Comparison of ENCODE assay signal across 8 cellular contexts in the genomic region with DNA sequence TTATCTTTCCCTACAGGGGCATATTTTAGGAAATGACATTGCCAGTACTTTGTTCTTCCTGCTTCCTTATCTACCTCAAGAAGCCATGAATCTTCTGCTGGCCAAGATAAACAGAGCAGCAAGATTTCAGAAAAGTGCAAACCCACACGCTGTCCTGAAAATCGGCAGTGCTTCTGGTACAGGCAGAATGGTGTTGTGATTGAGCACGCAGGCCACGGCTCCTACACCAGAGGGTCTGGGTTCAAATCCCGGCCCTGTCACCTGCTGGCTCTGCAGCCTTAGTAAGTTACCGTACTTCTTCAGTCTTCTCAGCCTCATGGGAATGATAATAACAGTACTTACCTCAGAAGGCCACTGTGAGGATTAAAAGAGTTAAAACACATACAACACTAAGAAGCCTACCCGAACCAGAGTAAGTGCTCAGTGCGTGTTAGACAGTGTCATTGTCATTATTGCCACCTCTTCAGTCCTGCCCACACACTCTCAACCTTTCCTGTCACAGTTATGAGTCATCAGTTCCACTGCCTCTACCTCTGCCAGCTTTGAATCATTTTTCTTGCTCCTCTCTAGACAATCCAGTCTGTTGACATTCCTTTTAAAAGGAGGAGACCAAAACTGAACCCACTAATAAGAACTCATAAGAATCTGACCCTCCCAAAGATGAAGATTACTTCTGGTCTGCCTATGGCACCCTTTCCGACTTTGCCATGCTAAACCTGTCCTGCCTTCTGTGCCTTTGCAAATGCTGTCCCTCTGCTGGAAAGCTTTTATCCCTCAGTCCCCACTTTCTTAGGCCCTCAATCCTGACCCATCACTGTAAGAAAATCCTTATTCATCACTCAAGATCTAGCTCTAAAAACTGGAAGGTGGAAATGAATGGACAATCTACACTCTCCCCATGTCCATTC. TPM values are rescaled to one million over a fixed set of nuclear protein-coding genes. Genes with fewer than 3 reads are reported as not detected.
DNase-seq lines count a peak whose midpoint lies in the region; ATAC-seq lines count a peak whose summit lies in the region.

No MANE protein-coding gene starts in this region.

- DNase-seq in GDM1 (lab: John Stamatoyannopoulos, UW) (peak; percentile 91), H4 (ENCODE audit: low spot score) (peak; percentile 60), NCI-H2029 (lab: John Stamatoyannopoulos, UW) (peak; percentile 67), activated T-cell treated with anti-CD3 and anti-CD28 coated beads for 4 hours (peak; percentile 65), left ventricle myocardium superior (no peak)
- DNase-seq in stimulated activated CD8-positive, alpha-beta memory T cell treated with anti-CD3 and anti-CD28 coated beads, Interleukin-12 subunit alpha, Interleukin-12 subunit beta, amount 100 ng/mL, for 4 hours (ENCODE audit: low read depth): peak; percentile 39

- ATAC-seq in left ventricle myocardium superior: peak; percentile 87
- no peak for ATAC-seq in GM19328 (IDR thresholded peaks at IDR 0.05; ENCODE audit: unreplicated experiment)
- ATAC-seq in GM21423 (IDR thresholded peaks at IDR 0.05; ENCODE audit: unreplicated experiment): no peak

- intact Hi-C loops in left ventricle myocardium superior (cut with micrococcal nuclease): no loop called here

RNA-seq across cellular contexts. Expression of a gene that starts 10.7 kb away (rescaled TPM):
- total RNA-seq in H4 (2014; rRNA removed; shearing (Covaris generic)): 9.8 and 10.4 TPM in 2 replicates
- total RNA-seq in left ventricle myocardium superior: 2.6 TPM

RNA-seq across cellular contexts. Expression of a gene that starts 16.6 kb away (rescaled TPM):
- not detected in 2 replicates for total RNA-seq in H4 (2014; rRNA removed; shearing (Covaris generic))
- 4.5 TPM for total RNA-seq in left ventricle myocardium superior

RNA-seq across cellular contexts. Expression of a gene that starts 22.7 kb away (rescaled TPM):
- total RNA-seq in H4 (2014; rRNA removed; shearing (Covaris generic)): 1.0 and 1.7 TPM in 2 replicates
- 11.8 TPM for total RNA-seq in left ventricle myocardium superior
